38 cellular contexts compared by ENCODE assay signal in the genomic region with DNA sequence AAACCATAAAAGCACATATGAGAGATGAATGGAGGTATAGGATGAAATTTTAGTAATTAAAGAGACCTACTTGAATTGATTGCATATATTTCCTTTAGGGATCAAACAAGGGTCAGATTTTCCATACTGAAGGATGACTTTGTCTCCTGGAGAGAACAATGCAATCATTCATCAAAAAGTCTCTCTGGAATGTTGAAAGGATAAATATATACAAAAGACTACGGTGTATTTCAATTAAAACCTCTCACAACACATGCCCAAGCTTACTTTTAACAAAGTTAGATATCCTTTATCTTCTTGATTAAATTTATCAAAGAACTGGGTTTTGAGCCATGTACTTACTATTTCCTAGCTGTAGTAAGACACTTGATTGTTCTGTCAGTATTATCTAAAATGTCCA. TPM values are rescaled to one million over a fixed set of nuclear protein-coding genes. Genes with fewer than 3 reads are reported as not detected.
"Had no signal": no experiment of that assay in that cellular context is flagged by ENCODE, and none has a peak within 500 bp of the region (broad histone marks: within the 10 kb centered on the region; RNA-seq: fewer than 3 reads in every experiment).

No MANE protein-coding gene starts in this region.

- H3K36me3 Mint-ChIP-seq: activated CD4-positive, alpha-beta memory T cell treated with anti-CD3 and anti-CD28 coated beads for 36 hours; activated naive CD4-positive, alpha-beta T cell treated with anti-CD3 and anti-CD28 coated beads, Interleukin-2, amount 50 U/mL, for 72 hours; activated naive CD8-positive, alpha-beta T cell treated with anti-CD3 and anti-CD28 coated beads for 36 hours had no signal

- H3K9me3 ChIP-seq: adrenal gland, body of pancreas, breast epithelium had no signal

- FAIRE-seq: astrocyte, TTC549 had no signal

- DNase-seq: activated B cell treated with CpG ODN at 0.5 μM for 24 hours; activated CD4-positive, alpha-beta memory T cell treated with anti-CD3 and anti-CD28 coated beads for 36 hours; activated CD4-positive, alpha-beta T cell treated with anti-CD3 and anti-CD28 coated beads for 4 hours; activated CD4-positive, alpha-beta T cell treated with anti-CD3 and anti-CD28 coated beads, Interleukin-2, amount 10 ng/mL, durations not matched to agents 24 days and 14 days; activated CD4-positive, alpha-beta T cell treated with anti-CD3 and anti-CD28 coated beads, Interleukin-2, amount 50 U/mL, for 1 hour; activated CD4-positive, alpha-beta T cell treated with anti-CD3 and anti-CD28 coated beads, Interleukin-2, amount 50 U/mL, for 4 hours; activated CD4-positive, CD25-positive, alpha-beta regulatory T cell treated with anti-CD3 and anti-CD28 coated beads, Interleukin-2, amount 50 U/mL, for 72 hours; activated CD8-positive, alpha-beta memory T cell treated with anti-CD3 and anti-CD28 coated beads, Interleukin-2, amount 50 U/mL, for 4 hours; activated CD8-positive, alpha-beta T cell treated with anti-CD3 and anti-CD28 coated beads for 36 hours; activated effector memory CD4-positive, alpha-beta T cell treated with anti-CD3 and anti-CD28 coated beads, Interleukin-2, amount 50 U/mL, for 16 hours; activated gamma-delta T cell treated with Interleukin-2 at 50 U/mL for 16 hours; activated naive CD4-positive, alpha-beta T cell; activated naive CD4-positive, alpha-beta T cell treated with anti-CD3 and anti-CD28 coated beads for 36 hours; activated naive CD4-positive, alpha-beta T cell treated with anti-CD3 and anti-CD28 coated beads, Interleukin-2, amount 50 U/mL, for 16 hours; activated naive CD8-positive, alpha-beta T cell treated with anti-CD3 and anti-CD28 coated beads for 36 hours; activated T-cell treated with anti-CD3 and anti-CD28 coated beads for 4 hours; activated T-cell treated with anti-CD3 and anti-CD28 coated beads, Interleukin-2, amount 50 U/mL, for 1 hour; activated T-cell treated with anti-CD3 and anti-CD28 coated beads, Interleukin-2, amount 50 U/mL, for 4 hours; activated T-cell treated with anti-CD3 and anti-CD28 coated beads, Interleukin-2, amount 50 U/mL, for 72 hours; adrenal gland; amniotic stem cell; aorta; body of pancreas; brain microvascular endothelial cell; central memory CD4-positive, alpha-beta T cell; T-helper 9 cell had no signal

- H3K4me3 Mint-ChIP-seq: activated B cell treated with CpG ODN at 0.5 μM for 24 hours; activated CD4-positive, alpha-beta memory T cell treated with anti-CD3 and anti-CD28 coated beads for 36 hours; activated CD4-positive, alpha-beta T cell treated with anti-CD3 and anti-CD28 coated beads, Interleukin-2, amount 10 ng/mL, durations not matched to agents 24 days and 14 days; activated CD8-positive, alpha-beta T cell treated with anti-CD3 and anti-CD28 coated beads for 36 hours; activated naive CD4-positive, alpha-beta T cell treated with anti-CD3 and anti-CD28 coated beads for 36 hours; activated naive CD8-positive, alpha-beta T cell treated with anti-CD3 and anti-CD28 coated beads for 36 hours; activated T-cell treated with anti-CD3 and anti-CD28 coated beads, Interleukin-2, amount 50 U/mL, for 4 hours; activated T-cell treated with anti-CD3 and anti-CD28 coated beads, Interleukin-2, amount 50 U/mL, for 72 hours; activated T-helper 1 cell treated with anti-CD3 and anti-CD28 coated beads, Interleukin-12 subunit alpha, Interleukin-12 subunit beta, Interleukin-2, Interleukin-4 antibody, amounts not matched to agents 30 ng/mL and 10 ng/mL and 1 ng/mL, durations not matched to agents 14 hours and 24 hours and 36 hours; activated T-helper 17 cell treated with anti-CD3 and anti-CD28 coated beads, Interleukin-2, amount 50 U/mL, for 72 hours; T-helper 1 cell treated with Interleukin-12 subunit alpha and Interleukin-12 subunit beta and Interleukin-4 antibody, amounts not matched to agents 30 μg/mL and 1 μg/mL, for 36 hours; T-helper 2 cell treated with Interferon-gamma antibody and Interleukin-4, amounts not matched to agents 5 μg/mL and 100 μg/mL, for 36 hours had no signal

- H3K4me1 Mint-ChIP-seq: activated B cell treated with CpG ODN at 0.5 μM for 24 hours; activated CD4-positive, alpha-beta T cell treated with anti-CD3 and anti-CD28 coated beads, Interleukin-2, amount 10 ng/mL, durations not matched to agents 24 days and 14 days; activated naive CD8-positive, alpha-beta T cell treated with anti-CD3 and anti-CD28 coated beads for 36 hours; activated T-helper 17 cell treated with anti-CD3 and anti-CD28 coated beads, Interleukin-2, amount 50 U/mL, for 72 hours had no signal

- H3K27me3 ChIP-seq: adrenal gland, body of pancreas, brain microvascular endothelial cell, breast epithelium had no signal

- H3K4me1 ChIP-seq: adrenal gland, body of pancreas, breast epithelium had no signal

- H3K4me3 ChIP-seq: adrenal gland, body of pancreas, breast epithelium had no signal

- H3K27ac Mint-ChIP-seq: activated B cell treated with CpG ODN at 0.5 μM for 24 hours; activated CD4-positive, alpha-beta memory T cell treated with anti-CD3 and anti-CD28 coated beads for 36 hours; activated CD4-positive, alpha-beta T cell treated with anti-CD3 and anti-CD28 coated beads, Interleukin-2, amount 10 ng/mL, durations not matched to agents 24 days and 14 days; activated CD8-positive, alpha-beta T cell treated with anti-CD3 and anti-CD28 coated beads for 36 hours; activated naive CD4-positive, alpha-beta T cell treated with anti-CD3 and anti-CD28 coated beads for 36 hours; activated naive CD4-positive, alpha-beta T cell treated with anti-CD3 and anti-CD28 coated beads, Interleukin-2, amount 50 U/mL, for 72 hours; activated naive CD8-positive, alpha-beta T cell treated with anti-CD3 and anti-CD28 coated beads for 36 hours; activated T-cell treated with anti-CD3 and anti-CD28 coated beads, Interleukin-2, amount 50 U/mL, for 72 hours; activated T-helper 1 cell treated with anti-CD3 and anti-CD28 coated beads, Interleukin-12 subunit alpha, Interleukin-12 subunit beta, Interleukin-2, Interleukin-4 antibody, amounts not matched to agents 30 ng/mL and 10 ng/mL and 1 ng/mL, durations not matched to agents 14 hours and 24 hours and 36 hours; activated T-helper 17 cell treated with anti-CD3 and anti-CD28 coated beads, Interleukin-2, amount 50 U/mL, for 72 hours; T-helper 1 cell treated with Interleukin-12 subunit alpha and Interleukin-12 subunit beta and Interleukin-4 antibody, amounts not matched to agents 30 μg/mL and 1 μg/mL, for 36 hours; T-helper 2 cell treated with Interferon-gamma antibody and Interleukin-4, amounts not matched to agents 5 μg/mL and 100 μg/mL, for 36 hours had no signal

- H3K36me3 ChIP-seq: adrenal gland, brain microvascular endothelial cell, breast epithelium had no signal

- ATAC-seq: activated CD8-positive, alpha-beta T cell treated with anti-CD3 and anti-CD28 coated beads for 36 hours; activated naive CD4-positive, alpha-beta T cell treated with anti-CD3 and anti-CD28 coated beads, Interleukin-2, amount 50 U/mL, for 72 hours; activated T-cell treated with anti-CD3 and anti-CD28 coated beads, Interleukin-2, amount 50 U/mL, for 4 hours; activated T-cell treated with anti-CD3 and anti-CD28 coated beads, Interleukin-2, amount 50 U/mL, for 72 hours; activated T-helper 17 cell treated with anti-CD3 and anti-CD28 coated beads, Interleukin-2, amount 50 U/mL, for 72 hours; body of pancreas had no signal

- H3K9me3 Mint-ChIP-seq: activated B cell treated with CpG ODN at 0.5 μM for 24 hours; activated CD4-positive, alpha-beta memory T cell treated with anti-CD3 and anti-CD28 coated beads for 36 hours; activated CD4-positive, alpha-beta T cell treated with anti-CD3 and anti-CD28 coated beads, Interleukin-2, amount 10 ng/mL, durations not matched to agents 24 days and 14 days; activated CD8-positive, alpha-beta T cell treated with anti-CD3 and anti-CD28 coated beads for 36 hours; activated naive CD4-positive, alpha-beta T cell treated with anti-CD3 and anti-CD28 coated beads for 36 hours; activated naive CD4-positive, alpha-beta T cell treated with anti-CD3 and anti-CD28 coated beads, Interleukin-2, amount 50 U/mL, for 72 hours; activated naive CD8-positive, alpha-beta T cell treated with anti-CD3 and anti-CD28 coated beads for 36 hours; activated T-cell treated with anti-CD3 and anti-CD28 coated beads, Interleukin-2, amount 50 U/mL, for 4 hours; activated T-cell treated with anti-CD3 and anti-CD28 coated beads, Interleukin-2, amount 50 U/mL, for 72 hours; activated T-helper 1 cell treated with anti-CD3 and anti-CD28 coated beads, Interleukin-12 subunit alpha, Interleukin-12 subunit beta, Interleukin-2, Interleukin-4 antibody, amounts not matched to agents 30 ng/mL and 10 ng/mL and 1 ng/mL, durations not matched to agents 14 hours and 24 hours and 36 hours; activated T-helper 17 cell treated with anti-CD3 and anti-CD28 coated beads, Interleukin-2, amount 50 U/mL, for 72 hours; T-helper 1 cell treated with Interleukin-12 subunit alpha and Interleukin-12 subunit beta and Interleukin-4 antibody, amounts not matched to agents 30 μg/mL and 1 μg/mL, for 36 hours; T-helper 2 cell treated with Interferon-gamma antibody and Interleukin-4, amounts not matched to agents 5 μg/mL and 100 μg/mL, for 36 hours had no signal

- H3K27ac ChIP-seq: adrenal gland, body of pancreas, brain microvascular endothelial cell, breast epithelium, VCaP had no signal

RNA-seq across cellular contexts. Expression of gene ADH7, which starts 36.8 kb away (rescaled TPM):
- total RNA-seq: activated B cell treated with CpG ODN at 0.5 μM for 24 hours; activated CD4-positive, alpha-beta memory T cell treated with anti-CD3 and anti-CD28 coated beads for 36 hours; activated CD4-positive, alpha-beta T cell treated with anti-CD3 and anti-CD28 coated beads, Interleukin-2, amount 10 ng/mL, durations not matched to agents 24 days and 14 days; activated CD8-positive, alpha-beta memory T cell treated with anti-CD3 and anti-CD28 coated beads for 36 hours; activated CD8-positive, alpha-beta T cell treated with anti-CD3 and anti-CD28 coated beads for 36 hours; activated naive CD4-positive, alpha-beta T cell treated with anti-CD3 and anti-CD28 coated beads for 36 hours; activated naive CD4-positive, alpha-beta T cell treated with anti-CD3 and anti-CD28 coated beads, Interleukin-2, amount 50 U/mL, for 72 hours; activated naive CD8-positive, alpha-beta T cell treated with anti-CD3 and anti-CD28 coated beads for 36 hours; activated T-cell treated with anti-CD3 and anti-CD28 coated beads, Interleukin-2, amount 50 U/mL, for 4 hours; activated T-cell treated with anti-CD3 and anti-CD28 coated beads, Interleukin-2, amount 50 U/mL, for 72 hours; activated T-helper 1 cell treated with anti-CD3 and anti-CD28 coated beads, Interleukin-12 subunit alpha, Interleukin-12 subunit beta, Interleukin-2, Interleukin-4 antibody, amounts not matched to agents 30 ng/mL and 10 ng/mL and 1 ng/mL, durations not matched to agents 14 hours and 24 hours and 36 hours; activated T-helper 17 cell treated with anti-CD3 and anti-CD28 coated beads, Interleukin-2, amount 50 U/mL, for 72 hours; adrenal gland; aorta; astrocyte; body of pancreas; breast epithelium; cardiac septum; cerebellum had no signal

RNA-seq across cellular contexts. Expression of gene C4orf17, which starts 38.9 kb away (rescaled TPM):
- total RNA-seq: activated B cell treated with CpG ODN at 0.5 μM for 24 hours; activated CD4-positive, alpha-beta memory T cell treated with anti-CD3 and anti-CD28 coated beads for 36 hours; activated CD4-positive, alpha-beta T cell treated with anti-CD3 and anti-CD28 coated beads, Interleukin-2, amount 10 ng/mL, durations not matched to agents 24 days and 14 days; activated CD8-positive, alpha-beta memory T cell treated with anti-CD3 and anti-CD28 coated beads for 36 hours; activated CD8-positive, alpha-beta T cell treated with anti-CD3 and anti-CD28 coated beads for 36 hours; activated naive CD4-positive, alpha-beta T cell treated with anti-CD3 and anti-CD28 coated beads for 36 hours; activated naive CD4-positive, alpha-beta T cell treated with anti-CD3 and anti-CD28 coated beads, Interleukin-2, amount 50 U/mL, for 72 hours; activated naive CD8-positive, alpha-beta T cell treated with anti-CD3 and anti-CD28 coated beads for 36 hours; activated T-cell treated with anti-CD3 and anti-CD28 coated beads, Interleukin-2, amount 50 U/mL, for 4 hours; activated T-helper 1 cell treated with anti-CD3 and anti-CD28 coated beads, Interleukin-12 subunit alpha, Interleukin-12 subunit beta, Interleukin-2, Interleukin-4 antibody, amounts not matched to agents 30 ng/mL and 10 ng/mL and 1 ng/mL, durations not matched to agents 14 hours and 24 hours and 36 hours; activated T-helper 17 cell treated with anti-CD3 and anti-CD28 coated beads, Interleukin-2, amount 50 U/mL, for 72 hours; adrenal gland; aorta; astrocyte; body of pancreas; breast epithelium; cardiac septum; cerebellum had no signal
- polyA plus RNA-seq: adrenal gland, aorta had no signal
